Comparison of ENCODE assay signal across 15 cellular contexts in the genomic region with DNA sequence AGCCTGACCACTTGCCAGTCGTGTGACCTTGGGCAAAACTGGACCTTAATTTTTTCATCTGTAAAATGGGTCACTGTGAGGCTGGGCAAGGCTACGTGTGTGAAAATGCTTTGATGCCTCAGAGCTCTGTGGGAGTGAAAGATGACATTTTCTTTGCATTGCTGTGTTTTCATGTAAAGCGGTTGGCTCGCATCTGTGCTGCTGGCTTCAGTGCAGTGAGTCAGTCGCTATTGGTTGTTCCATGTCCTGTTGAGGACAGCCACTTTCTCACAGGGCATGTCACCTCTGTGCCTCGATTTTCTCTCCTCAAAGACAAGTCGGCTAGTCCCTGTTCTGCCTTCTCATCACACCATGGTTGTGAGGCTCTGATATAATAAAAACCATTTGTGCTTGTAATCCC. TPM values are rescaled to one million over a fixed set of nuclear protein-coding genes. Genes with fewer than 3 reads are reported as not detected.
A peak's percentile ranks its signal among the peaks of the same experiment; 100 is the strongest.
DNase-seq lines count a peak whose midpoint lies in the region; ATAC-seq lines count a peak whose summit lies in the region.
"Had no signal": no experiment of that assay in that cellular context is flagged by ENCODE, and none has a peak within 500 bp of the region (broad histone marks: within the 10 kb centered on the region; RNA-seq: fewer than 3 reads in every experiment).

No MANE protein-coding gene starts in this region.

- peaks cover 26% of the 10 kb centered on the region for H3K36me3 Mint-ChIP-seq in activated CD4-positive, alpha-beta T cell treated with anti-CD3 and anti-CD28 coated beads for 36 hours (ENCODE audit: low read depth)
- no peaks in the 10 kb centered on the region for H3K36me3 Mint-ChIP-seq in IgD-negative memory B cell
- H3K36me3 Mint-ChIP-seq in activated T-helper 1 cell treated with anti-CD3 and anti-CD28 coated beads, Interleukin-12 subunit alpha, Interleukin-12 subunit beta, Interleukin-2, Interleukin-4 antibody, amounts not matched to agents 30 ng/mL and 10 ng/mL and 1 ng/mL, durations not matched to agents 14 hours and 24 hours and 36 hours (ENCODE audit: low read depth), result peaks cover 17% of the 10 kb centered on the region
- H3K36me3 Mint-ChIP-seq in naive thymus-derived CD8-positive, alpha-beta T cell, result peaks cover 0 to 24% (median 0%) of the 10 kb centered on the region in 3 donors

- no peaks in the 10 kb centered on the region for H3K9me3 Mint-ChIP-seq in activated CD4-positive, alpha-beta T cell treated with anti-CD3 and anti-CD28 coated beads for 36 hours (ENCODE audit: low read depth)
- no peaks in the 10 kb centered on the region for H3K9me3 Mint-ChIP-seq in IgD-negative memory B cell
- no peaks in the 10 kb centered on the region for H3K9me3 Mint-ChIP-seq in activated T-helper 1 cell treated with anti-CD3 and anti-CD28 coated beads, Interleukin-12 subunit alpha, Interleukin-12 subunit beta, Interleukin-2, Interleukin-4 antibody, amounts not matched to agents 30 ng/mL and 10 ng/mL and 1 ng/mL, durations not matched to agents 14 hours and 24 hours and 36 hours
- no peaks in the 10 kb centered on the region for H3K9me3 Mint-ChIP-seq in naive thymus-derived CD8-positive, alpha-beta T cell

- POLR2A ChIA-PET in activated CD4-positive, alpha-beta T cell treated with anti-CD3 and anti-CD28 coated beads for 36 hours (lab: Charles Lee), result no interaction called here
- POLR2A ChIA-PET in naive thymus-derived CD8-positive, alpha-beta T cell (lab: Charles Lee), result no interaction called here

- H3K27ac Mint-ChIP-seq in activated CD4-positive, alpha-beta T cell treated with anti-CD3 and anti-CD28 coated beads for 36 hours, result peak overlapping the region; percentile 97
- peak overlapping the region in 2 of 3 donors; percentile 24 to 71 for H3K27ac Mint-ChIP-seq in IgD-negative memory B cell
- H3K27ac Mint-ChIP-seq in activated T-helper 1 cell treated with anti-CD3 and anti-CD28 coated beads, Interleukin-12 subunit alpha, Interleukin-12 subunit beta, Interleukin-2, Interleukin-4 antibody, amounts not matched to agents 30 ng/mL and 10 ng/mL and 1 ng/mL, durations not matched to agents 14 hours and 24 hours and 36 hours, result peak overlapping the region; percentile 97
- peak overlapping the region in 8 of 10 donors; percentile 30 to 94 (median 70) for H3K27ac Mint-ChIP-seq in naive thymus-derived CD8-positive, alpha-beta T cell

- peaks cover 44% of the 10 kb centered on the region for H3K4me1 Mint-ChIP-seq in activated CD4-positive, alpha-beta T cell treated with anti-CD3 and anti-CD28 coated beads for 36 hours
- H3K4me1 Mint-ChIP-seq in IgD-negative memory B cell, result peaks cover 24 to 34% (median 33%) of the 10 kb centered on the region in 3 donors
- peaks cover 38% of the 10 kb centered on the region for H3K4me1 Mint-ChIP-seq in activated T-helper 1 cell treated with anti-CD3 and anti-CD28 coated beads, Interleukin-12 subunit alpha, Interleukin-12 subunit beta, Interleukin-2, Interleukin-4 antibody, amounts not matched to agents 30 ng/mL and 10 ng/mL and 1 ng/mL, durations not matched to agents 14 hours and 24 hours and 36 hours (ENCODE audit: low read depth)
- peaks cover 13 to 76% (median 45%) of the 10 kb centered on the region in 4 donors for H3K4me1 Mint-ChIP-seq in naive thymus-derived CD8-positive, alpha-beta T cell

- peak; percentile 47 for DNase-seq in activated CD4-positive, alpha-beta T cell treated with anti-CD3 and anti-CD28 coated beads for 36 hours
- no peak for DNase-seq in activated CD4-positive, alpha-beta T cell treated with anti-CD3 and anti-CD28 coated beads for 1 hour
- no peak for DNase-seq in activated T-helper 1 cell treated with anti-CD3 and anti-CD28 coated beads, Interleukin-12 subunit alpha, Interleukin-12 subunit beta, Interleukin-2, Interleukin-4 antibody, amounts not matched to agents 30 ng/mL and 10 ng/mL and 1 ng/mL, durations not matched to agents 14 hours and 24 hours and 36 hours (ENCODE audit: low spot score)
- DNase-seq in naive thymus-derived CD8-positive, alpha-beta T cell, result no peak
- DNase-seq in Ammon's horn (ENCODE audit: low spot score), result no peak
- DNase-seq in NCI-H2107 (lab: John Stamatoyannopoulos, UW), result no peak
- no peak for DNase-seq in kidney glomerular epithelial cell (lab: John Stamatoyannopoulos, UW)
- DNase-seq: 8988T; central memory CD4-positive, alpha-beta T cell; effector CD4-positive, alpha-beta T cell; head of caudate nucleus; mesenchymal stem cell; NCI-H1048; NCI-H526 treated with DMSO at 0.1 percent for 48 hours had no signal

- ATAC-seq in activated CD4-positive, alpha-beta T cell treated with anti-CD3 and anti-CD28 coated beads for 36 hours, result peak; percentile 10
- ATAC-seq in naive thymus-derived CD8-positive, alpha-beta T cell, result no peak

- H3K27me3 Mint-ChIP-seq in activated CD4-positive, alpha-beta T cell treated with anti-CD3 and anti-CD28 coated beads for 36 hours, result no peaks in the 10 kb centered on the region
- H3K27me3 Mint-ChIP-seq in IgD-negative memory B cell, result no peaks in the 10 kb centered on the region
- no peaks in the 10 kb centered on the region for H3K27me3 Mint-ChIP-seq in activated T-helper 1 cell treated with anti-CD3 and anti-CD28 coated beads, Interleukin-12 subunit alpha, Interleukin-12 subunit beta, Interleukin-2, Interleukin-4 antibody, amounts not matched to agents 30 ng/mL and 10 ng/mL and 1 ng/mL, durations not matched to agents 14 hours and 24 hours and 36 hours (ENCODE audit: insufficient read depth)
- no peaks in the 10 kb centered on the region for H3K27me3 Mint-ChIP-seq in naive thymus-derived CD8-positive, alpha-beta T cell

- intact Hi-C loops in activated CD4-positive, alpha-beta T cell treated with anti-CD3 and anti-CD28 coated beads for 36 hours (cut with DNase I, micrococcal nuclease), result loop anchor here (1.0 to 10.0 kb wide), 5 partner anchors 123 to 1063 kb away; partner anchors contain the start of genes CD99L2 (in 1 of the 2), HMGB3 (in 1 of the 2), MAMLD1 (in 1 of the 2) and TMEM185A (in 1 of the 2)
- intact Hi-C loops in activated T-helper 1 cell treated with anti-CD3 and anti-CD28 coated beads, Interleukin-12 subunit alpha, Interleukin-12 subunit beta, Interleukin-2, Interleukin-4 antibody, amounts not matched to agents 30 ng/mL and 10 ng/mL and 1 ng/mL, durations not matched to agents 14 hours and 24 hours and 36 hours (cut with micrococcal nuclease), result loop anchor here (2.0 to 10.0 kb wide), 4 partner anchors 19 to 1193 kb away; partner anchors contain the start of genes EOLA2 and IDS

- CTCF ChIA-PET in activated CD4-positive, alpha-beta T cell treated with anti-CD3 and anti-CD28 coated beads for 36 hours (lab: Charles Lee), result interaction anchor here (0.9 to 1.5 kb wide), 3 partner anchors 14 to 127 kb away, joined by 4 to 6 read pairs (median 5); no protein-coding TSS in a partner anchor

- peak overlapping the region; percentile 88 for H3K4me3 Mint-ChIP-seq in activated CD4-positive, alpha-beta T cell treated with anti-CD3 and anti-CD28 coated beads for 36 hours
- peak overlapping the region in 1 of 4 donors; percentile 68 for H3K4me3 Mint-ChIP-seq in IgD-negative memory B cell
- peak overlapping the region; percentile 64 for H3K4me3 Mint-ChIP-seq in activated T-helper 1 cell treated with anti-CD3 and anti-CD28 coated beads, Interleukin-12 subunit alpha, Interleukin-12 subunit beta, Interleukin-2, Interleukin-4 antibody, amounts not matched to agents 30 ng/mL and 10 ng/mL and 1 ng/mL, durations not matched to agents 14 hours and 24 hours and 36 hours
- peak overlapping the region in 5 of 10 donors; percentile 32 to 68 (median 57) for H3K4me3 Mint-ChIP-seq in naive thymus-derived CD8-positive, alpha-beta T cell

RNA-seq across cellular contexts. Expression of gene MTMR1, which starts 4.4 kb away (rescaled TPM):
- total RNA-seq in activated CD4-positive, alpha-beta T cell treated with anti-CD3 and anti-CD28 coated beads for 36 hours, result 10 to 100 TPM; 41.9 to 42.0 TPM
- polyA plus RNA-seq in IgD-negative memory B cell, result 19.0 TPM
- total RNA-seq in activated T-helper 1 cell treated with anti-CD3 and anti-CD28 coated beads, Interleukin-12 subunit alpha, Interleukin-12 subunit beta, Interleukin-2, Interleukin-4 antibody, amounts not matched to agents 30 ng/mL and 10 ng/mL and 1 ng/mL, durations not matched to agents 14 hours and 24 hours and 36 hours, result 31.8 and 40.0 TPM in 2 replicates
- total RNA-seq in naive thymus-derived CD8-positive, alpha-beta T cell, result 10 to 100 TPM; 35.7 to 37.4 TPM
- 10 to 100 TPM; 13.0 to 28.3 (median 21.7) TPM for polyA plus RNA-seq in naive thymus-derived CD8-positive, alpha-beta T cell
